ENCODE assay signal across 28 cellular contexts in the genomic region with DNA sequence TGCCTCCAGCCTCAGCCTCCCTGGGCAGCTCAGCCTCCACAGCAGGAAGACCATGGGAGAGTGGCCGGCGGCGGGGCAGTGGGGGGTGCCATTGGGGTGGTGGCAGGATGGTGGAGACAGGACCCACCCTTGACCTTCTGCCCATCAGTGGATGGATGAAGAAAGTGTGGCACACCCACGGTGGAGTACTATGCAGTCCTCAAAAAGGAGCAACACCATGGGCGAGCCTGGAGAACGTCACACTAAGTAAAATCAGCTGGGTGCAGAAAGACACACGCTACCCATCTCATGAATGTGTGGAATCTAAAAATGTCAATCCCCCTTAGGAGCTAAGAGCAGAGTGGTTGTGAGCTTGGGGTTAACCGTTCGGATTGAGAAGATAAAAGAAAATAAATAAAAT.
"Had no signal": no experiment of that assay in that cellular context is flagged by ENCODE, and none has a peak within 500 bp of the region (broad histone marks: within the 10 kb centered on the region; RNA-seq: fewer than 3 reads in every experiment).

No MANE protein-coding gene starts in this region.

- H3K9me3 Mint-ChIP-seq: dendritic cell treated with granulocyte-macrophage colony-stimulating factor and Interleukin-4, amounts not matched to agents 40 ng/mL and 50 ng/mL, for 4 days; effector memory CD8-positive, alpha-beta T cell; endodermal cell; mesothelial cell of epicardium; naive B cell had no signal

- ATAC-seq: effector memory CD8-positive, alpha-beta T cell; esophagus mucosa; gastrocnemius medialis; heart right ventricle; left cardiac atrium; left lung; left ventricle myocardium superior; lower lobe of right lung; mucosa of descending colon had no signal

- H3K4me3 Mint-ChIP-seq: dendritic cell treated with granulocyte-macrophage colony-stimulating factor and Interleukin-4, amounts not matched to agents 40 ng/mL and 50 ng/mL, for 4 days; effector memory CD8-positive, alpha-beta T cell; endodermal cell; mesothelial cell of epicardium; naive B cell had no signal

- H3K9me3 ChIP-seq: colonic mucosa, esophagus squamous epithelium, gastrocnemius medialis, heart right ventricle, left lung, lower lobe of right lung, mucosa of descending colon had no signal

- H3K27ac Mint-ChIP-seq: dendritic cell treated with granulocyte-macrophage colony-stimulating factor and Interleukin-4, amounts not matched to agents 40 ng/mL and 50 ng/mL, for 4 days; effector memory CD8-positive, alpha-beta T cell; endodermal cell; mesothelial cell of epicardium had no signal

- H3K36me3 Mint-ChIP-seq: mesothelial cell of epicardium, naive B cell had no signal

- H3K27ac ChIP-seq: colonic mucosa, epithelial cell of prostate, esophagus squamous epithelium, gastrocnemius medialis, heart right ventricle, left lung, lower lobe of right lung had no signal

- DNase-seq: colonic mucosa; cortex of kidney; effector CD8-positive, alpha-beta T cell; effector memory CD8-positive, alpha-beta T cell; endodermal cell; erythroblast; esophagus squamous epithelium; foreskin fibroblast; foreskin melanocyte; gastrocnemius medialis; glutamatergic neuron; head of caudate nucleus; heart right ventricle; hippocampal formation; left cardiac atrium; left lung; left ventricle myocardium superior; lower lobe of right lung; mesenchymal stem cell; mucosa of descending colon; naive B cell had no signal

- H3K4me1 ChIP-seq: colonic mucosa, esophagus squamous epithelium, gastrocnemius medialis, heart right ventricle, left lung, lower lobe of right lung had no signal

- H3K36me3 ChIP-seq: colonic mucosa, esophagus squamous epithelium, gastrocnemius medialis, heart right ventricle, left lung, lower lobe of right lung had no signal

- H3K4me1 Mint-ChIP-seq: endodermal cell, mesothelial cell of epicardium had no signal

- FAIRE-seq: endometrium, islet of Langerhans, keratinocyte had no signal

- H3K27me3 ChIP-seq: colonic mucosa had no signal

- H3K4me3 ChIP-seq: colonic mucosa, esophagus squamous epithelium, gastrocnemius medialis, heart right ventricle, left lung, lower lobe of right lung, mucosa of descending colon had no signal
